ENCODE assay signal across 9 cellular contexts in the genomic region with DNA sequence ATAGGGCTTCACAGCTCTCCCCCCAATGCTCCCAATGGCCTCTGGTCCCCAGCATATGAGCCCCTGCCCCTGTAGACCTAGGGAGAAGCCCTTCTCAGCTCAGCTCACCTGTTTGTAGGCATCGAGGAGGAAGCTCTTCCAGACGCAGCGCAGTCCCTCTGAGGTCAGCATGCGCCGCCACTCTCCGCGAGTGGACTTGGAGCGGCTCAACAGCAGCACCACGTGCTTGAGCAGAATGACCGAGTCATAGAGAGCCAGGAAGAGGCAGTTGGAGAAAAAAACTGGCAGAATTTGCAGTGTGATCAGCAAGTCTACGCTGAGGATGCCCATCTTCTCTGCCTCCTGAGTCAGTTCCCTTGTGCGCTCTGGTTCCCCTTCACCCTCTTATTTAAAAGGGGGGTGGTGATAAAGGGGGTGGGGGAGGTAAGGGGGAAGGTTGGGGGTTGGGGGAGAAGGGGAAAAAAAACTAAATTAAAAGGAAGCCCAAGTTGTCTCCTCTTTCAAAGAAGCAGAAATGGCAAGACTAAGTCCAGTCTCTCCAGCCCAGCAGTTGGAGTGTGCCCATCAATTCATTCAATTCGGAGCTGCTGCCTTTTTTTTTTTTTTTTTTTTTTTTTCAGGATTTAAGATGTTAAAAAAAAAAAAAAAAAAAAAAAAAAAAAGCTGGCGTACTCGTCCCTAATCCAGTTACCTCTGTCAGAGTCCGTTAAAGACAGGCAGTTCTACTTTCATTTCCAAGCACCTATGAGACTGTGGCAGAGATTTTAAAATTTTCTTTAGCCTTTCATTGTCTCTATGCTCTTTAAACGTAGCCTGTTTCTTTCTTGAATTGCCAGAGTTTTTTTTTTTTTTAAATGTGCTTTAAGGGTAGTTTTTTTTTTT. TPM values are rescaled to one million over a fixed set of nuclear protein-coding genes. Genes with fewer than 3 reads are reported as not detected.
DNase-seq lines count a peak whose midpoint lies in the region; ATAC-seq, FAIRE-seq and TF ChIP-seq lines count a peak whose summit lies in the region.
"Had no signal": no experiment of that assay in that cellular context is flagged by ENCODE, and none has a peak within 500 bp of the region (broad histone marks: within the 10 kb centered on the region; RNA-seq: fewer than 3 reads in every experiment).

A gene (minus strand): TSS at position 362 of the 882 bp plus-strand sequence. CDS start 32 bp downstream, at position 330.

- dilution Hi-C loops in keratinocyte (cut with MboI; ENCODE audit: extremely low pct_ligation_motif_present, low sequenced_read_pairs), result no loop called here

- H3K4me3 ChIP-seq in K562 (no peak within 1 kb of the TSS), keratinocyte (ENCODE audit: control insufficient read depth in 2 of 3, extremely low read depth in 1 of 3, insufficient read depth in 2 of 3, low read depth in 1 of 3, low read length in 3 of 3) (peak within 1 kb of the TSS; percentile 1 to 41 (median 4)), subcutaneous abdominal adipose tissue (ENCODE audit: low read depth in 1 of 5, low read length in 5 of 5) (peak within 1 kb of the TSS in 4 of 5 donors; percentile 30 to 51 (median 36))

- H3K27ac ChIP-seq in K562 (ENCODE audit: extremely low read depth, low read depth, low read length) (no peak within 1 kb of the TSS), keratinocyte (ENCODE audit: control insufficient read depth, insufficient read depth, low read length) (no peak within 1 kb of the TSS), subcutaneous abdominal adipose tissue (ENCODE audit: low read depth, low read length) (no peak within 1 kb of the TSS)

- H3K36me3 ChIP-seq in K562 (ENCODE audit: control insufficient read depth, insufficient read depth, low read length), result no peaks in the 10 kb centered on the region
- no peaks in the 10 kb centered on the region for H3K36me3 ChIP-seq in keratinocyte (ENCODE audit: control insufficient read depth in 2 of 2, extremely low read depth in 1 of 2, insufficient read depth in 2 of 2, low read length in 2 of 2)
- H3K36me3 ChIP-seq in subcutaneous abdominal adipose tissue (ENCODE audit: control insufficient read depth in 5 of 5, insufficient read depth in 5 of 5, low read length in 5 of 5), result no peaks in the 10 kb centered on the region

- H3K9me1 ChIP-seq in K562 (ENCODE audit: control insufficient read depth, insufficient read depth, low read length) (no peaks in the 10 kb centered on the region), keratinocyte (ENCODE audit: control insufficient read depth, extremely low read depth, insufficient read depth, low read length) (no peaks in the 10 kb centered on the region)

- FAIRE-seq in K562 (lab: Jason Lieb, UNC) (no peak), keratinocyte (lab: Jason Lieb, UNC) (no peak)

- no TSS peak for BruUV-seq in K562 (replicated peaks; lab: Mats Ljungman, UMichigan)

- no peaks in the 10 kb centered on the region for H4K20me1 ChIP-seq in K562 (replicated peaks; ENCODE audit: control insufficient read depth, insufficient read depth, low read length)
- H4K20me1 ChIP-seq in keratinocyte (ENCODE audit: control insufficient read depth, extremely low read depth, insufficient read depth, low read length), result no peaks in the 10 kb centered on the region

- DNase-seq in K562 (ENCODE audit: extremely low read depth in 1 of 4, low spot score in 3 of 4) (no peak), keratinocyte (ENCODE audit: low read depth, low spot score) (no peak), GM19240 (ENCODE audit: insufficient read length, low spot score) (no peak), DMS79 treated with DMSO at 0.1 percent for 48 hours (lab: John Stamatoyannopoulos, UW) (no peak)
- DNase-seq: NCI-H2081 treated with DMSO at 0.1 percent for 48 hours had no signal

- TF ChIP-seq RAD21 in K562 (CRISPR knock-in tag; conservative IDR thresholded peaks at IDR 0.05 in 1 of 2, IDR thresholded peaks at IDR 0.05 in 1 of 2), result no peak

- POLR2A ChIA-PET in K562 (lab: Yijun Ruan, JAX), result no interaction called here

- H3K4me1 ChIP-seq in K562 (replicated peaks in 1 of 2; ENCODE audit: control insufficient read depth in 2 of 2, insufficient read depth in 2 of 2, low read length in 2 of 2) (no peaks in the 10 kb centered on the region), keratinocyte (ENCODE audit: control insufficient read depth, extremely low read depth, insufficient read depth, low read length) (no peaks in the 10 kb centered on the region), subcutaneous abdominal adipose tissue (ENCODE audit: control insufficient read depth in 5 of 5, insufficient read depth in 5 of 5, low read length in 5 of 5) (peaks cover 0 to 22% (median 13%) of the 10 kb centered on the region in 5 donors)

- TF ChIP-seq CTCF in K562 (IDR thresholded peaks at IDR 0.05 in 2 of 3, conservative IDR thresholded peaks at IDR 0.05 in 1 of 3; ENCODE audit: insufficient read depth in 2 of 3, low read depth in 1 of 3, low read length in 3 of 3) (no peak), keratinocyte (optimal IDR thresholded peaks at IDR 0.05 in 1 of 3, IDR thresholded peaks at IDR 0.05 in 1 of 3, conservative IDR thresholded peaks at IDR 0.05 in 1 of 3; ENCODE audit: extremely low read depth in 1 of 3, insufficient read depth in 2 of 3, low read length in 3 of 3) (no peak)

- H2AFZ ChIP-seq in K562 (ENCODE audit: low read depth, low read length) (no peak within 1 kb of the TSS), keratinocyte (ENCODE audit: control insufficient read depth, low read length) (peak within 1 kb of the TSS; percentile 69)

- no peaks in the 10 kb centered on the region for H3K9me3 ChIP-seq in K562 (replicated peaks; ENCODE audit: control insufficient read depth, insufficient read depth, low read depth, low read length)
- no peaks in the 10 kb centered on the region for H3K9me3 ChIP-seq in keratinocyte (ENCODE audit: control insufficient read depth, low read depth, low read length)
- no peaks in the 10 kb centered on the region for H3K9me3 ChIP-seq in subcutaneous abdominal adipose tissue (ENCODE audit: control insufficient read depth in 5 of 5, low read length in 5 of 5)

- H3K79me2 ChIP-seq in K562 (ENCODE audit: control insufficient read depth, insufficient read depth, low read length) (no peaks in the 10 kb centered on the region), keratinocyte (ENCODE audit: control insufficient read depth, insufficient read depth, low read length) (no peaks in the 10 kb centered on the region)

- ATAC-seq in GM21447 (IDR thresholded peaks at IDR 0.05; ENCODE audit: unreplicated experiment), result peak; percentile 33
- ATAC-seq in K562, result no peak
- ATAC-seq in HG03342 (IDR thresholded peaks at IDR 0.05; ENCODE audit: unreplicated experiment), result no peak
- ATAC-seq in GM18873 (IDR thresholded peaks at IDR 0.05; ENCODE audit: low FRiP score, unreplicated experiment), result no peak

- in situ Hi-C loops in K562 (cut with MboI), result no loop called here

- no peak for TF ChIP-seq POLR2A in K562 (conservative IDR thresholded peaks at IDR 0.05)

- intact Hi-C loops in K562 (cut with micrococcal nuclease), result no loop called here

- H3K4me2 ChIP-seq in K562 (ENCODE audit: insufficient read depth, low read length) (no peak within 1 kb of the TSS), keratinocyte (ENCODE audit: control insufficient read depth, extremely low read depth, insufficient read depth, low read depth, low read length) (peak within 1 kb of the TSS; percentile 61)

- H3K27me3 ChIP-seq in K562 (ENCODE audit: control insufficient read depth in 2 of 2, insufficient read depth in 2 of 2, low read length in 2 of 2) (no peaks in the 10 kb centered on the region), keratinocyte (ENCODE audit: control insufficient read depth, extremely low read depth, insufficient read depth, low read length) (peaks cover 3% of the 10 kb centered on the region), subcutaneous abdominal adipose tissue (ENCODE audit: control insufficient read depth in 5 of 5, insufficient read depth in 4 of 5, low read length in 5 of 5) (no peaks in the 10 kb centered on the region)

- no peak for TF ChIP-seq EP300 in K562 (IDR thresholded peaks at IDR 0.05; ENCODE audit: low read length)

- H3K9ac ChIP-seq in K562 (ENCODE audit: insufficient read depth in 1 of 2, low read depth in 2 of 2, low read length in 2 of 2) (no peak within 1 kb of the TSS), keratinocyte (ENCODE audit: control insufficient read depth, extremely low read depth, insufficient read depth, low read length) (no peak within 1 kb of the TSS), subcutaneous abdominal adipose tissue (ENCODE audit: low read length in 5 of 5) (no peak within 1 kb of the TSS)

- CTCF ChIA-PET in K562 (lab: Yijun Ruan, JAX; ENCODE audit: low intra/inter-chr PET ratio), result no interaction called here

- 6% methylated on average over 14 of the region's 17 CpGs for WGBS in K562 (ENCODE audit: insufficient coverage, low coverage, missing lambda C conversion rate)

TF ChIP-seq in K562, 482 proteins besides CTCF, POLR2A, EP300 and RAD21 (continues in another document):
- no peak for TF ChIP-seq ZNF253 (CRISPR knock-in tag; conservative IDR thresholded peaks at IDR 0.05)

RNA-seq across cellular contexts. Expression of the gene that starts here (rescaled TPM):
- total RNA-seq in K562 (2011; cell fraction: chromatin; rRNA removed; ENCODE audit: low replicate concordance), result not detected in 2 replicates
- total RNA-seq in K562 (2011; cell fraction: nucleolus; rRNA removed), result not detected in 2 replicates
- not detected in 2 replicates for total RNA-seq in K562 (2011; cell fraction: nucleoplasm; rRNA removed)
- total RNA-seq in K562 (2014; rRNA removed) (not detected in 2 replicates), K562 (2014; rRNA removed; fragmentation: Illumina TruSeq; extraction: Trizol) (not detected in 2 replicates), K562 (2015; rRNA removed; fragmentation: Illumina TruSeq; extraction: Trizol) (not detected in 2 replicates), K562 (2021) (not detected in 2 replicates)
- polyA plus RNA-seq in K562 (2011; rRNA removed) (not detected in 2 replicates), K562 (2014; fragmentation: Illumina TruSeq; extraction: Trizol) (not detected in 2 replicates), K562 (2014; fragmentation: Nextera tagmentation; extraction: Ambion mirVana) (not detected), K562 (2014; rRNA removed) (not detected in 2 replicates), keratinocyte (0.01 to 0.67 TPM (median 0.22 TPM) in 3 replicates)
- polyA plus RNA-seq in K562 (2011; cell fraction: cytosol; rRNA removed), result not detected in 2 replicates
- not detected in 2 replicates for polyA plus RNA-seq in K562 (2011; cell fraction: nucleus; rRNA removed)
- not detected in 2 replicates for polyA plus RNA-seq in K562 (2012)
- not detected in 2 replicates for polyA minus RNA-seq in K562 (2011; rRNA and poly(A)+ RNA removed)
- polyA minus RNA-seq in K562 (2011; cell fraction: cytosol; rRNA and poly(A)+ RNA removed), result 1.3 TPM in 1 of 2 replicates, not detected in the other
- polyA minus RNA-seq in K562 (2011; cell fraction: nucleus; rRNA and poly(A)+ RNA removed), result 0.13 TPM in 1 of 2 replicates, not detected in the other
- 6.2 TPM for polyA plus RNA-seq in keratinocyte (2011; ENCODE audit: low read depth)
- polyA plus RNA-seq in keratinocyte (2011; cell fraction: cytosol; rRNA removed), result 0.07 and 0.09 TPM in 2 replicates
- polyA plus RNA-seq in keratinocyte (2011; cell fraction: nucleus; rRNA removed), result 0.90 and 0.93 TPM in 2 replicates
- 0.03 and 0.72 TPM in 2 replicates for polyA plus RNA-seq in keratinocyte (2012; ENCODE audit: low replicate concordance)
- polyA minus RNA-seq in keratinocyte, result 0.26 to 2.5 TPM (median 1.4 TPM) in 3 replicates
- not detected for polyA minus RNA-seq in keratinocyte (2011; cell fraction: cytosol; rRNA and poly(A)+ RNA removed)
- 1.4 and 1.6 TPM in 2 replicates for polyA minus RNA-seq in keratinocyte (2011; cell fraction: nucleus; rRNA and poly(A)+ RNA removed)
